8 cellular contexts compared by ENCODE assay signal in the genomic region with DNA sequence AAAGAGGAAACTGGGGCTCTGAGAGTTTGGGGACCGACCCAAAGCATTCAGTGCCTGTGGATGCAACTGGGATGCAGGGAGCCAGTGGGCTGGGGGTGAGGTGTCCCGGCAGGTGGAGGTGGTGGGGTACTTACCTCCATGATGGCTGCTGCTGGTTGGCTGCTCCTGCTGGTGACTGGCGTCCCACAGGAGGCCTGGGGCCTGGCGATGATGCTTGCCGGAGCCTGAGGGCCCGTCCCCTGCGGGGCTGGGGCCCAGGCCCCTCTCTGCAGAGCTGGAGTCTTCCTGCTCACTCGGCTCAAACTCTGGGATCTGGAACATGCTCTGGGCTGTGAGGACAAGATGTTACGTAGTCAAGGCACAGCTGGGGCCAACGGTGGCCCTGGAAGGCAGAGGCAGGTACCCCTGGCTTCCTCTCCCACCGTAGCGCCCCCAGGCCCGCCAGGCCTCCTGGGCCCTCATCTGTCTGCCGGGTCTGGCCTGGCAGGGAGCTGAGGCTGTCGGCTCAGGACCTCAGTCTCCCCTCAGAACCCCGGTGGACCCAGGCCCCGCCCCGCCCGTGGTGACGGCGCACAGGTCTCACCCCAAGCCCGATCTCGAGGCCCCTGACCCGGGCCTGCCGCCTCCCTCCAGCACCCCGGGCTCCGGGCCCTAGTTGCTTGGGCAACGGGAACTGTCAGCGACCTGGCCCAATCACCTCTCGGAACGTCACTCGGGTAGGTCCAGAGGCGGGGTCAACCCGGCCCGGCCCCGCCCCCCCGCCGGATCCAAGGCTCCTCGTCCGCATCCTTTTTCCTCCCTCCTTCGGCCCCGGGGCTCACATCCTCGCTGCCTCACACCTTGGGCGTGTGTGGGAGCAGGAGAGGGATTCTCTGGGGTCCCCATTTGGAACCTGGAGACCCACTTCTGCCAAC. TPM values are rescaled to one million over a fixed set of nuclear protein-coding genes. Genes with fewer than 3 reads are reported as not detected.
DNase-seq lines count a peak whose midpoint lies in the region; ATAC-seq and TF ChIP-seq lines count a peak whose summit lies in the region.

TSS of gene BAD (minus strand) at position 618 of the 914 bp plus-strand sequence. CDS start at position 321, 297 bp downstream.

- DNase-seq in AG09319 (ENCODE audit: extremely low read depth, low read depth) (peak; percentile 73), NCI-H446 (lab: John Stamatoyannopoulos, UW) (peak; percentile 89 to 97), iris pigment epithelial cell (ENCODE audit: low read depth) (peak; percentile 92), spleen (peak; percentile 98)
- DNase-seq in activated CD4-positive, CD25-positive, alpha-beta regulatory T cell treated with anti-CD3 and anti-CD28 coated beads, Interleukin-2, amount 50 U/mL, for 16 hours (ENCODE audit: low read depth, low spot score): peak; percentile 86
- peak; percentile 90 for DNase-seq in central memory CD4-positive, alpha-beta T cell

- H3K4me3 ChIP-seq in spleen: peak within 1 kb of the TSS; percentile 69 to 96 (median 86)

- no peak for TF ChIP-seq POLR2A in spleen (IDR thresholded peaks at IDR 0.05)

- H3K27me3 ChIP-seq in spleen (replicated peaks in 1 of 7): no peaks in the 10 kb centered on the region

- 3 to 18% (median 5%) methylated on average over 8 to 44 of the region's 44 CpGs for WGBS in spleen, 5 donors

- intact Hi-C loops in spleen (cut with DNase I; ENCODE audit: low total_unique reads): no loop called here

- H3K4me1 ChIP-seq in spleen: peaks cover 15 to 51% (median 34%) of the 10 kb centered on the region in 6 donors

- peak within 1 kb of the TSS; percentile 90 to 100 (median 96) for H3K27ac ChIP-seq in spleen

- ATAC-seq in GM19035 (IDR thresholded peaks at IDR 0.05; ENCODE audit: unreplicated experiment) (peak; percentile 69), HG03342 (IDR thresholded peaks at IDR 0.05; ENCODE audit: unreplicated experiment) (peak; percentile 71)

- no peaks in the 10 kb centered on the region for H3K9me3 ChIP-seq in spleen

- TF ChIP-seq CTCF in AG09319 (IDR thresholded peaks at IDR 0.05; ENCODE audit: low read depth, low read length) (no peak), spleen (IDR thresholded peaks at IDR 0.05 in 8 of 11, conservative IDR thresholded peaks at IDR 0.05 in 3 of 11) (peak in 1 of 11 experiments; percentile 16)

- peaks cover 0 to 43% (median 0%) of the 10 kb centered on the region in 6 donors for H3K36me3 ChIP-seq in spleen

RNA-seq across cellular contexts. Expression of gene BAD, which starts in this region (rescaled TPM):
- 10 to 100 TPM; 27.0 to 49.3 (median 33.4) TPM for total RNA-seq in spleen
- polyA plus RNA-seq in spleen: 10 to 100 TPM; 53.9 to 67.3 (median 61.4) TPM

Comparison
In these comparisons a context has a peak if more than half of its experiments do, and no peak if none do; other contexts are left out.
1. Peak in every context shown above with its lines: DNase-seq, ATAC-seq, H3K4me3 ChIP-seq and H3K27ac ChIP-seq.